In the genomic region with DNA sequence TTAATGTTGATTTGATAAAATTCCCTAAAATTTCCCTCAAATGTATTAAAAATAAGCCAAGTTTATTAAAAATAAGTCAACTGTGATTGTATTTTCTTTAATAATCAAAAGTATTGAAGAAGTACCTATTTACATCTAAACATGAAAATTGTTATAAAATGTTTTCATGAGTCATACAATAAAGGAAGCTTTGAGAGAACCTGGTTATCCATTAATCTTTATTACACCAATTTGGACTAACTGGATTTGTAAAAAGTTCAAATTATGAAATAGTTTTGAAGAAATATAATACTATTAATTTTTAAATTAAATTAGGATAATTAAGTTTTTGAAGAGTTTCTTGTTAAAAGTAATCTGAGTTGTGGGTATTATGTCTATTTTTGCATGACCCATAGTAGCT, we compare ENCODE assay signal across 26 cellular contexts.
"Had no signal": no experiment of that assay in that cellular context is flagged by ENCODE, and none has a peak within 500 bp of the region (broad histone marks: within the 10 kb centered on the region; RNA-seq: fewer than 3 reads in every experiment).

No MANE protein-coding gene starts in this region.

- DNase-seq: cerebellar nuclear complex; dorsolateral prefrontal cortex; effector CD4-positive, alpha-beta T cell; foreskin fibroblast; heart left ventricle; kidney glomerular epithelial cell; left ventricle myocardium superior; lower lobe of right lung; mucosa of descending colon; naive B cell; right cardiac atrium; sigmoid colon; spleen; stimulated activated CD4-positive, alpha-beta T cell treated with anti-CD3 and anti-CD28 coated beads, Interleukin-4, amount 100 ng/mL, for 4 hours; stimulated activated naive CD8-positive, alpha-beta T cell treated with anti-CD3 and anti-CD28 coated beads, Interleukin-15, Interleukin-2, amounts not matched to agents 100 U/mL and 50 U/mL, for 24 hours; substantia nigra; testis; tibial artery had no signal

- H3K4me3 ChIP-seq: dorsolateral prefrontal cortex, gastroesophageal sphincter, heart left ventricle, hepatocyte, lower lobe of right lung, mucosa of descending colon, sigmoid colon, spleen, testis, tibial artery had no signal

- H3K27ac ChIP-seq: dorsolateral prefrontal cortex, epithelial cell of prostate, gastroesophageal sphincter, heart left ventricle, hepatocyte, lower lobe of right lung, neutrophil, parathyroid adenoma, sigmoid colon, spleen, testis, tibial artery had no signal

- ATAC-seq: esophagus mucosa; gastroesophageal sphincter; heart left ventricle; left ventricle myocardium superior; lower lobe of right lung; mucosa of descending colon; natural killer cell treated with Interleukin-12 subunit alpha and Interleukin-12 subunit beta and Interleukin-15 and Interleukin-18, amount 100 ng/mL, for 72 hours; right cardiac atrium; stimulated activated memory B cell treated with anti-CD40 and anti-IgM and Interleukin-4, amounts not matched to agents 10 μg/mL and 1 μg/mL and 100 μg/mL, for 72 hours; stimulated activated naive CD8-positive, alpha-beta T cell treated with anti-CD3 and anti-CD28 coated beads, Interleukin-15, Interleukin-2, amounts not matched to agents 100 U/mL and 50 U/mL, for 24 hours had no signal

- H3K9me3 ChIP-seq: gastroesophageal sphincter, heart left ventricle, lower lobe of right lung, mucosa of descending colon, neutrophil, sigmoid colon, spleen, testis, tibial artery had no signal

- H3K4me2 ChIP-seq: hepatocyte had no signal

- H2AFZ ChIP-seq: hepatocyte, parathyroid adenoma had no signal

- H3K36me3 ChIP-seq: gastroesophageal sphincter, heart left ventricle, lower lobe of right lung, neutrophil, sigmoid colon, spleen, tibial artery had no signal

- H3K9ac ChIP-seq: parathyroid adenoma had no signal

- H3K79me2 ChIP-seq: hepatocyte, parathyroid adenoma had no signal

- H3K27me3 ChIP-seq: dorsolateral prefrontal cortex, gastroesophageal sphincter, heart left ventricle, hepatocyte, neutrophil, sigmoid colon, spleen, testis, tibial artery had no signal

- H3K4me1 ChIP-seq: gastroesophageal sphincter, lower lobe of right lung, parathyroid adenoma, sigmoid colon, spleen, testis, tibial artery had no signal
